23 cellular contexts compared by ENCODE assay signal in genomic region chr5:151178779-151179488, GRCh38. TPM values are rescaled to one million over a fixed set of nuclear protein-coding genes. Genes with fewer than 3 reads are reported as not detected.
DNase-seq lines count a peak whose midpoint lies in the region; ATAC-seq and TF ChIP-seq lines count a peak whose summit lies in the region.
"Had no signal": no experiment of that assay in that cellular context is flagged by ENCODE, and none has a peak within 500 bp of the region (broad histone marks: within the 10 kb centered on the region; RNA-seq: fewer than 3 reads in every experiment).

No MANE protein-coding gene starts in this region.

- H3K36me3 ChIP-seq in CD8-positive, alpha-beta memory T cell (ENCODE audit: insufficient read depth, low read length): peaks cover 32% of the 10 kb centered on the region
- H3K36me3 ChIP-seq in SU-DHL-6 (ENCODE audit: low read length): peaks cover 17% of the 10 kb centered on the region
- peaks cover 0 to 59% (median 25%) of the 10 kb centered on the region in 4 donors for H3K36me3 ChIP-seq in sigmoid colon
- H3K36me3 ChIP-seq: breast epithelium, neural progenitor cell had no signal

- no peak for DNase-seq in CD8-positive, alpha-beta memory T cell
- DNase-seq in effector memory CD8-positive, alpha-beta T cell: no peak
- DNase-seq in sigmoid colon (peak; percentile 22), mesothelial cell of epicardium (ENCODE audit: low spot score in 2 of 2, unreplicated experiment in 2 of 2) (no peak), midbrain (lab: John Stamatoyannopoulos, UW) (no peak)
- DNase-seq in stimulated activated CD4-positive, alpha-beta T cell treated with anti-CD3 and anti-CD28 coated beads, Interleukin-15, amount 100 ng/mL, for 24 hours: no peak
- DNase-seq: AML-193, dermis blood vessel endothelial cell, foreskin keratinocyte, hypothalamus, NCI-H2171 treated with DMSO at 0.1 percent for 48 hours, NCI-H774, PC-3, psoas muscle, tibial artery had no signal

- no peak overlapping the region for H3K4me3 ChIP-seq in CD8-positive, alpha-beta memory T cell (ENCODE audit: low read length)
- H3K4me3 ChIP-seq in SU-DHL-6 (ENCODE audit: insufficient read depth, low read length, poor library complexity, severe bottlenecking) (no peak overlapping the region), sigmoid colon (no peak overlapping the region)
- H3K4me3 ChIP-seq: adrenal gland, breast epithelium, neural progenitor cell, psoas muscle, tibial artery had no signal

- no peak for ATAC-seq in effector memory CD8-positive, alpha-beta T cell (replicated peaks)
- ATAC-seq: foreskin keratinocyte, HCT116, PC-3 had no signal

- H3K79me2 ChIP-seq in SU-DHL-6 (ENCODE audit: insufficient read depth, low read length): no peaks in the 10 kb centered on the region

- H3K4me1 Mint-ChIP-seq in CD8-positive, alpha-beta memory T cell: peaks cover 0 to 6% (median 6%) of the 10 kb centered on the region in 3 donors
- peaks cover 4 to 5% of the 10 kb centered on the region in 2 donors for H3K4me1 Mint-ChIP-seq in effector memory CD8-positive, alpha-beta T cell (ENCODE audit: low read depth in 2 of 2)
- H3K4me1 Mint-ChIP-seq in mesothelial cell of epicardium: peaks cover 8% of the 10 kb centered on the region
- H3K4me1 Mint-ChIP-seq: neural progenitor cell had no signal

- no peaks in the 10 kb centered on the region for H3K27me3 Mint-ChIP-seq in CD8-positive, alpha-beta memory T cell
- H3K27me3 Mint-ChIP-seq in effector memory CD8-positive, alpha-beta T cell: no peaks in the 10 kb centered on the region
- H3K27me3 Mint-ChIP-seq in mesothelial cell of epicardium (ENCODE audit: low read depth): peaks cover 3% of the 10 kb centered on the region

- CTCF ChIA-PET in CD8-positive, alpha-beta memory T cell (lab: Charles Lee): interaction anchor here (0.7 to 2.3 kb wide), 3 partner anchors 14 to 60 kb away, joined by 3 to 5 read pairs (median 5); no protein-coding TSS in a partner anchor

- no peak for TF ChIP-seq POLR2A in sigmoid colon (IDR thresholded peaks at IDR 0.05)

- H3K4me2 ChIP-seq in SU-DHL-6 (ENCODE audit: low read depth, low read length, poor library complexity, severe bottlenecking): no peak overlapping the region
- H3K4me2 ChIP-seq: neural progenitor cell had no signal

- 84 to 95% methylated on average over 5 of the region's 5 CpGs for WGBS in sigmoid colon, 2 donors

- H3K27ac ChIP-seq in CD8-positive, alpha-beta memory T cell (ENCODE audit: low read depth, low read length): no peak overlapping the region
- H3K27ac ChIP-seq in SU-DHL-6 (ENCODE audit: low read depth, low read length) (peak overlapping the region; percentile 41; the same call in 1 of the 2 replicates), sigmoid colon (no peak overlapping the region)
- H3K27ac ChIP-seq: adrenal gland, breast epithelium, epithelial cell of prostate, foreskin keratinocyte, neural progenitor cell, psoas muscle, tibial artery, VCaP had no signal

- peaks cover 44% of the 10 kb centered on the region; the same call in 1 of the 2 replicates for H3F3A ChIP-seq in SU-DHL-6 (ENCODE audit: insufficient read depth)

- TF ChIP-seq EP300 in sigmoid colon (IDR thresholded peaks at IDR 0.05): no peak

- peaks cover 5 to 69% (median 17%) of the 10 kb centered on the region in 3 donors for H3K36me3 Mint-ChIP-seq in CD8-positive, alpha-beta memory T cell
- peaks cover 16% of the 10 kb centered on the region for H3K36me3 Mint-ChIP-seq in effector memory CD8-positive, alpha-beta T cell (ENCODE audit: insufficient read depth)
- no peaks in the 10 kb centered on the region for H3K36me3 Mint-ChIP-seq in mesothelial cell of epicardium
- H3K36me3 Mint-ChIP-seq: neural progenitor cell had no signal

- H3K9me3 Mint-ChIP-seq in CD8-positive, alpha-beta memory T cell: no peaks in the 10 kb centered on the region
- no peaks in the 10 kb centered on the region for H3K9me3 Mint-ChIP-seq in effector memory CD8-positive, alpha-beta T cell
- H3K9me3 Mint-ChIP-seq in mesothelial cell of epicardium: no peaks in the 10 kb centered on the region
- H3K9me3 Mint-ChIP-seq: neural progenitor cell; T-helper 1 cell treated with Interleukin-12 subunit alpha and Interleukin-12 subunit beta and Interleukin-4 antibody, amounts not matched to agents 30 μg/mL and 1 μg/mL, for 36 hours had no signal

- POLR2A ChIA-PET in CD8-positive, alpha-beta memory T cell (lab: Charles Lee): no interaction called here

- H2AFZ ChIP-seq in SU-DHL-6 (ENCODE audit: low read depth, low read length, severe bottlenecking): no peak overlapping the region
- H2AFZ ChIP-seq: neural progenitor cell had no signal

- TF ChIP-seq CTCF in SU-DHL-6 (IDR thresholded peaks at IDR 0.05; ENCODE audit: insufficient read depth, low read length, poor library complexity, severe bottlenecking) (no peak), sigmoid colon (IDR thresholded peaks at IDR 0.05) (no peak), mesothelial cell of epicardium (IDR thresholded peaks at IDR 0.05; ENCODE audit: unreplicated experiment) (no peak)

- peak overlapping the region in 6 of 8 donors; percentile 10 to 92 (median 56) for H3K27ac Mint-ChIP-seq in CD8-positive, alpha-beta memory T cell
- peak overlapping the region; percentile 33 to 46 for H3K27ac Mint-ChIP-seq in effector memory CD8-positive, alpha-beta T cell
- no peak overlapping the region for H3K27ac Mint-ChIP-seq in mesothelial cell of epicardium
- H3K27ac Mint-ChIP-seq: neural progenitor cell; T-helper 1 cell treated with Interleukin-12 subunit alpha and Interleukin-12 subunit beta and Interleukin-4 antibody, amounts not matched to agents 30 μg/mL and 1 μg/mL, for 36 hours had no signal

- H3K4me3 Mint-ChIP-seq in CD8-positive, alpha-beta memory T cell: no peak overlapping the region
- no peak overlapping the region for H3K4me3 Mint-ChIP-seq in effector memory CD8-positive, alpha-beta T cell
- H3K4me3 Mint-ChIP-seq in mesothelial cell of epicardium: no peak overlapping the region
- H3K4me3 Mint-ChIP-seq: neural progenitor cell; T-helper 1 cell treated with Interleukin-12 subunit alpha and Interleukin-12 subunit beta and Interleukin-4 antibody, amounts not matched to agents 30 μg/mL and 1 μg/mL, for 36 hours had no signal

- no peaks in the 10 kb centered on the region for H3K9me3 ChIP-seq in CD8-positive, alpha-beta memory T cell (ENCODE audit: low read length)
- H3K9me3 ChIP-seq in SU-DHL-6 (ENCODE audit: insufficient read depth, low read length) (no peaks in the 10 kb centered on the region), sigmoid colon (no peaks in the 10 kb centered on the region)
- H3K9me3 ChIP-seq: adrenal gland, breast epithelium, psoas muscle, tibial artery had no signal

- intact Hi-C loops in sigmoid colon (cut with DNase I): no loop called here

- H3K9me2 ChIP-seq in SU-DHL-6 (replicated peaks; ENCODE audit: insufficient read depth, low read length): no peaks in the 10 kb centered on the region

- H4K20me1 ChIP-seq in SU-DHL-6 (ENCODE audit: low read depth, low read length): no peaks in the 10 kb centered on the region

- H3K9ac ChIP-seq in SU-DHL-6 (ENCODE audit: low read length): no peak overlapping the region
- H3K9ac ChIP-seq: neural progenitor cell had no signal

- no peaks in the 10 kb centered on the region for H3K4me1 ChIP-seq in CD8-positive, alpha-beta memory T cell (ENCODE audit: insufficient read depth, low read length)
- peaks cover 0 to 6% (median 4%) of the 10 kb centered on the region in 4 donors for H3K4me1 ChIP-seq in sigmoid colon
- H3K4me1 ChIP-seq: breast epithelium, neural progenitor cell had no signal

- H3K27me3 ChIP-seq in CD8-positive, alpha-beta memory T cell (ENCODE audit: insufficient read depth, low read length, poor library complexity, severe bottlenecking): no peaks in the 10 kb centered on the region
- no peaks in the 10 kb centered on the region for H3K27me3 ChIP-seq in SU-DHL-6 (ENCODE audit: low read length)
- H3K27me3 ChIP-seq in sigmoid colon: no peaks in the 10 kb centered on the region
- H3K27me3 ChIP-seq: adrenal gland, breast epithelium, foreskin keratinocyte, neural progenitor cell, tibial artery had no signal

RNA-seq across cellular contexts. Expression of gene ANXA6, which starts 21.4 kb away (rescaled TPM):
- 100 to 1,000 TPM; 452 to 459 TPM for total RNA-seq in CD8-positive, alpha-beta memory T cell
- polyA plus RNA-seq in CD8-positive, alpha-beta memory T cell: 351 TPM
- total RNA-seq in sigmoid colon: 100 to 1,000 TPM; 233 to 333 (median 259) TPM
- polyA plus RNA-seq in sigmoid colon: 100 to 1,000 TPM in 1 of 3 donors, 10 to 100 TPM in 2; 22.9 to 121 (median 45.0) TPM
- 178 to 197 TPM (median 186 TPM) in 3 replicates for total RNA-seq in mesothelial cell of epicardium

RNA-seq across cellular contexts. Expression of gene CCDC69, which starts 45.0 kb away (rescaled TPM):
- total RNA-seq in CD8-positive, alpha-beta memory T cell: 10 to 100 TPM; 47.9 to 50.5 TPM
- 134 TPM for polyA plus RNA-seq in CD8-positive, alpha-beta memory T cell
- total RNA-seq in sigmoid colon (100 to 1,000 TPM; 199 to 342 (median 258) TPM), mesothelial cell of epicardium (4.7 to 5.5 TPM (median 4.8 TPM) in 3 replicates)
- polyA plus RNA-seq in sigmoid colon: 10 to 100 TPM in 2 of 3 donors, 1 to 10 TPM in 1; 6.0 to 48.7 (median 43.2) TPM
